In genomic region chr21:45763506-45763905, GRCh38 we compare ENCODE assay signal across 24 cellular contexts.
"Had no signal": no experiment of that assay in that cellular context is flagged by ENCODE, and none has a peak within 500 bp of the region (broad histone marks: within the 10 kb centered on the region; RNA-seq: fewer than 3 reads in every experiment).

No MANE protein-coding gene starts in this region.

- H3K9me3 Mint-ChIP-seq: effector memory CD8-positive, alpha-beta T cell; natural killer cell treated with Interleukin-12 subunit alpha and Interleukin-12 subunit beta and Interleukin-15 and Interleukin-18, amount 100 ng/mL, for 72 hours had no signal

- H3K36me3 Mint-ChIP-seq: mesothelial cell of epicardium; natural killer cell treated with Interleukin-12 subunit alpha and Interleukin-12 subunit beta and Interleukin-15 and Interleukin-18, amount 100 ng/mL, for 72 hours had no signal

- H3K4me3 Mint-ChIP-seq: effector memory CD8-positive, alpha-beta T cell; mesothelial cell of epicardium; naive B cell; natural killer cell treated with Interleukin-12 subunit alpha and Interleukin-12 subunit beta and Interleukin-15 and Interleukin-18, amount 100 ng/mL, for 72 hours had no signal

- H3K36me3 ChIP-seq: gastrocnemius medialis, right lobe of liver, stomach, thyroid gland, vagina had no signal

- H3K27ac ChIP-seq: gastrocnemius medialis, neutrophil, parathyroid adenoma, right lobe of liver, stomach, thyroid gland, vagina had no signal

- H3K79me2 ChIP-seq: parathyroid adenoma had no signal

- H2AFZ ChIP-seq: parathyroid adenoma had no signal

- H3K27ac Mint-ChIP-seq: effector memory CD8-positive, alpha-beta T cell; mesothelial cell of epicardium; natural killer cell treated with Interleukin-12 subunit alpha and Interleukin-12 subunit beta and Interleukin-15 and Interleukin-18, amount 100 ng/mL, for 72 hours; progenitor cell of endocrine pancreas had no signal

- H3K4me1 Mint-ChIP-seq: naive B cell had no signal

- H3K4me1 ChIP-seq: gastrocnemius medialis, parathyroid adenoma, right lobe of liver, thyroid gland, vagina had no signal

- H3K27me3 ChIP-seq: neutrophil, right lobe of liver, stomach, thyroid gland, vagina had no signal

- H3K9ac ChIP-seq: parathyroid adenoma had no signal

- DNase-seq: cortex of kidney; effector memory CD8-positive, alpha-beta T cell; erythroblast; foreskin fibroblast; gastrocnemius medialis; mesenchymal stem cell; mucosa of descending colon; naive B cell; right lobe of liver; stimulated activated CD4-positive, alpha-beta T cell treated with anti-CD3 and anti-CD28 coated beads, Interleukin-12 subunit alpha, Interleukin-12 subunit beta, amount 100 ng/mL, for 4 hours; stimulated activated CD4-positive, alpha-beta T cell treated with anti-CD3 and anti-CD28 coated beads, Interleukin-1b, Interleukin-23, amount 100 ng/mL, for 48 hours; stimulated activated CD4-positive, alpha-beta T cell treated with anti-CD3 and anti-CD28 coated beads, Interleukin-4, amount 100 ng/mL, for 1 hour; stimulated activated CD8-positive, alpha-beta memory T cell treated with anti-CD3 and anti-CD28 coated beads, Interleukin-4, amount 100 ng/mL, for 48 hours; stimulated activated naive CD4-positive, alpha-beta T cell treated with Interleukin-2 at 50 U/mL for 16 hours; stomach; thyroid gland; trophoblast cell had no signal

- ATAC-seq: effector memory CD8-positive, alpha-beta T cell; gastrocnemius medialis; mucosa of descending colon; natural killer cell treated with Interleukin-12 subunit alpha and Interleukin-12 subunit beta and Interleukin-15 and Interleukin-18, amount 100 ng/mL, for 72 hours; right lobe of liver had no signal

- H3K9me3 ChIP-seq: gastrocnemius medialis, mucosa of descending colon, neutrophil, right lobe of liver, stomach, thyroid gland, vagina had no signal

- H3K4me2 ChIP-seq: smooth muscle cell had no signal

- H3K4me3 ChIP-seq: gastrocnemius medialis, mucosa of descending colon, right lobe of liver, smooth muscle cell, stomach, thyroid gland, vagina had no signal
